In the genomic region with DNA sequence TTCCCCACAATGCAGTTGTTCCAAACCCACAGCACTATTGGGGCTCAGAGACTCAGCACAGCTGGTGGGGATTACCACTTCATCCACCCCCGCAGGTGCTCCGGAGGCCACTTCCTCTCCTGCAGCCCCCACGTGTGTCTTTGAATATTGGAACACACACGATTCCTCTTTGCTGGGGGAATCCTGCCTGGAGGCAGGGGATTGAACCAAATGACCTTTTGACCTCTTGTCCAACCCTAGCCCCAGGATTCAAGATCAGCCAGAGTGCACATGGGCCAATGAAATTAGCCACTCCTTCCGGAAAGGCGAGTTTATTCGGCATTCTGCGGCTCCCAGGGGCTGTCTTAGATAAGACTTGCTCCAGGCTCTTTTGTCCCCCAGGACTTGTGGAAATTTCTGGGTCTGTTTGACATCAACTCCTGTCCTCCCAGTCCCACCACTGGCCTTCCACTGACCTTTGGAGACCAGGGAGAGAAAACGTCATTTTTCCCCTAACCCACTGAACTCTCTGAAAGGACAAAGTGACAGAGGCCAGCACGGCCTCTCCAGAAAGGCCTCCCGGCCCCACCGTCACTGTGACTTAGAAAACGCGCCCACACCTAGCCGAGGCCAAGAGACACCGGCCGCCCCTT, we compare ENCODE assay signal across 1 cellular context.
TF ChIP-seq lines count a peak whose summit lies in the region.

No MANE protein-coding gene starts in this region.

TF ChIP-seq in IMR-90, 13 proteins besides CTCF, POLR2A, EP300 and RAD21 (continued from another document):
- 0 out of 2 replicates have a peak, but pooled peaks have one; percentile 13 for TF ChIP-seq CHD1 (IDR thresholded peaks at IDR 0.05; ENCODE audit: low read depth, low read length)
